Comparison of ENCODE assay signal across 8 cellular contexts in the genomic region with DNA sequence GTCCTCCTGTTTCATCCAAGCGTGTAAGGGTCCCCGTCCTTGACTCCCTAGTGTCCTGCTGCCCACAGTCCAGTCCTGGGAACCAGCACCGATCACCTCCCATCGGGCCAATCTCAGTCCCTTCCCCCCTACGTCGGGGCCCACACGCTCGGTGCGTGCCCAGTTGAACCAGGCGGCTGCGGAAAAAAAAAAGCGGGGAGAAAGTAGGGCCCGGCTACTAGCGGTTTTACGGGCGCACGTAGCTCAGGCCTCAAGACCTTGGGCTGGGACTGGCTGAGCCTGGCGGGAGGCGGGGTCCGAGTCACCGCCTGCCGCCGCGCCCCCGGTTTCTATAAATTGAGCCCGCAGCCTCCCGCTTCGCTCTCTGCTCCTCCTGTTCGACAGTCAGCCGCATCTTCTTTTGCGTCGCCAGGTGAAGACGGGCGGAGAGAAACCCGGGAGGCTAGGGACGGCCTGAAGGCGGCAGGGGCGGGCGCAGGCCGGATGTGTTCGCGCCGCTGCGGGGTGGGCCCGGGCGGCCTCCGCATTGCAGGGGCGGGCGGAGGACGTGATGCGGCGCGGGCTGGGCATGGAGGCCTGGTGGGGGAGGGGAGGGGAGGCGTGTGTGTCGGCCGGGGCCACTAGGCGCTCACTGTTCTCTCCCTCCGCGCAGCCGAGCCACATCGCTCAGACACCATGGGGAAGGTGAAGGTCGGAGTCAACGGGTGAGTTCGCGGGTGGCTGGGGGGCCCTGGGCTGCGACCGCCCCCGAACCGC. TPM values are rescaled to one million over a fixed set of nuclear protein-coding genes. Genes with fewer than 3 reads are reported as not detected.
DNase-seq lines count a peak whose midpoint lies in the region; ATAC-seq and TF ChIP-seq lines count a peak whose summit lies in the region.

Gene GAPDH, plus strand, starts transcription at position 360 of the 756 bp plus-strand sequence. Its CDS starts 316 bp downstream, at position 676.

- POLR2A ChIA-PET in BJ (lab: Charles Lee): interaction anchor here (0.5 to 1.8 kb wide), 27 partner anchors 10 to 1501 kb away, joined by 3 to 30 read pairs (median 7); partner anchors contain the start of genes MRPL51, TNFRSF1A, TPI1 and VAMP1

- peak within 1 kb of the TSS; percentile 98 for H3K27ac ChIP-seq in cingulate gyrus (ENCODE audit: low read depth, low read length)

- ATAC-seq in HG03457 (IDR thresholded peaks at IDR 0.05; ENCODE audit: unreplicated experiment) (peak; percentile 43), left colon (peak; percentile 76)

- H3K27me3 ChIP-seq in BJ (ENCODE audit: control insufficient read depth, insufficient read depth, low read length): no peaks in the 10 kb centered on the region

- intact Hi-C loops in left colon (cut with DNase I, micrococcal nuclease): loop anchor here in 1 of 2 donors (10.0 kb wide), 2 partner anchors 110 to 200 kb away; no protein-coding TSS in a partner anchor

- DNase-seq in BJ (ENCODE audit: low read depth): peak; percentile 77
- DNase-seq in GM19240 (ENCODE audit: insufficient read length, low spot score): peak; percentile 74
- DNase-seq in NCI-H524 treated with DMSO at 0.1 percent for 48 hours (lab: John Stamatoyannopoulos, UW): peak; percentile 82
- DNase-seq in activated CD4-positive, alpha-beta T cell treated with anti-CD3 and anti-CD28 coated beads for 48 hours: peak; percentile 93
- DNase-seq in left colon: peak; percentile 93 to 96
- DNase-seq in stimulated activated CD4-positive, alpha-beta T cell treated with anti-CD3 and anti-CD28 coated beads, Interleukin-2, amount 100 ng/mL, for 24 hours: peak; percentile 90 to 91

- CTCF ChIA-PET in BJ (lab: Yijun Ruan, JAX): interaction anchor here (0.5 to 8.6 kb wide), 4 partner anchors 19 to 212 kb away, joined by 3 to 157 read pairs (median 6); partner anchors contain the start of gene IFFO1

- peaks cover 46% of the 10 kb centered on the region for H3K36me3 ChIP-seq in BJ (ENCODE audit: control insufficient read depth, insufficient read depth, low read length)

- peak within 1 kb of the TSS; percentile 88 for H3K4me3 ChIP-seq in BJ (ENCODE audit: low read depth, low read length)

- TF ChIP-seq CTCF in BJ (IDR thresholded peaks at IDR 0.05; ENCODE audit: insufficient read depth, low read depth, low read length): no peak

RNA-seq across cellular contexts. Expression of gene GAPDH, which starts in this region (rescaled TPM):
- polyA plus RNA-seq in BJ (2011; rRNA removed): 12,114 and 18,709 TPM in 2 replicates
- 11,136 and 21,615 TPM in 2 replicates for polyA minus RNA-seq in BJ (2011; rRNA and poly(A)+ RNA removed)
- total RNA-seq in left colon: 1,000 to 10,000 TPM; 2,230 to 2,756 TPM

Comparison
In these comparisons a context has a peak if more than half of its experiments do, and no peak if none do; other contexts are left out.
1. Peak in every context shown above with its lines: DNase-seq, ATAC-seq, H3K4me3 ChIP-seq and H3K27ac ChIP-seq.